In the genomic region with DNA sequence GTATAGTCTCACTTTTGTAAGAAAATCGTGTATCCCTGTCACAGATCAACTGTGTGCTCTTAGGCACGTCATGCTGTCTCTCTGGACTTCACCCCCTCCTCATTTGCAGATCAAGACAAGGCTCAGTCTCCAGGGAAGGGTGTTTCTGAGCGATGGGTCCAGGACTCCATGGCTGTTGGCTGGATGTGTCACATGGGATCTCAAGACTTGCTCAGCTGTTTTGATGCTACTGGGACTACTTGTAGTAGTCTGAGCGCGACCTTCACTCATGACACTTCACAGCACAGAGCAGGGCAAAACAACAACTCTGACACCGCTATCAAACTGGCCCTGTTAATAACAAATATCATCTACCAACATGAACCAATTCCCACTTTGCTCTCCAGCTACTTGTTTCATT, we compare ENCODE assay signal across 14 cellular contexts. TPM values are rescaled to one million over a fixed set of nuclear protein-coding genes. Genes with fewer than 3 reads are reported as not detected.
DNase-seq lines count a peak whose midpoint lies in the region; TF ChIP-seq lines count a peak whose summit lies in the region.
"Had no signal": no experiment of that assay in that cellular context is flagged by ENCODE, and none has a peak within 500 bp of the region (broad histone marks: within the 10 kb centered on the region; RNA-seq: fewer than 3 reads in every experiment).

No MANE protein-coding gene starts in this region.

- intact Hi-C loops in thyroid gland (cut with DNase I) = no loop called here
- intact Hi-C loops in Caco-2 (cut with micrococcal nuclease; ENCODE audit: unreplicated experiment) = no loop called here

- H3K79me1 ChIP-seq in neuronal stem cell (ENCODE audit: low read depth, low read length) = no peaks in the 10 kb centered on the region

- CTCF ChIA-PET in Caco-2 (lab: Charles Lee) = no interaction called here

- H4K91ac ChIP-seq in neuronal stem cell (ENCODE audit: low read depth, low read length, poor library complexity) = no peak overlapping the region

- no peak overlapping the region for H3K14ac ChIP-seq in neuronal stem cell (ENCODE audit: low read length)

- H3K27me3 ChIP-seq in neuronal stem cell (ENCODE audit: control insufficient read depth in 3 of 3, insufficient read depth in 3 of 3, low read depth in 1 of 3, low read length in 3 of 3) = no peaks in the 10 kb centered on the region
- H3K27me3 ChIP-seq in thyroid gland = no peaks in the 10 kb centered on the region
- no peaks in the 10 kb centered on the region for H3K27me3 ChIP-seq in Caco-2 (replicated peaks; ENCODE audit: control insufficient read depth, insufficient read depth, low read length)

- no peak overlapping the region for H2AK5ac ChIP-seq in neuronal stem cell (ENCODE audit: low read depth, low read length)

- no peaks in the 10 kb centered on the region for H3K9me3 Mint-ChIP-seq in Caco-2 (ENCODE audit: unreplicated experiment)

- no peak overlapping the region for H3K18ac ChIP-seq in neuronal stem cell (ENCODE audit: low read length)

- H3K27ac Mint-ChIP-seq in Caco-2 (ENCODE audit: unreplicated experiment) = no peak overlapping the region

- H2BK120ac ChIP-seq in neuronal stem cell (ENCODE audit: low read depth, low read length) = no peak overlapping the region

- H3K36me3 Mint-ChIP-seq in Caco-2 (ENCODE audit: insufficient read depth, unreplicated experiment) = no peaks in the 10 kb centered on the region

- peak overlapping the region; percentile 42 for H3K27ac ChIP-seq in caudate nucleus (ENCODE audit: low read depth, low read length)
- H3K27ac ChIP-seq in neuronal stem cell (replicated peaks; ENCODE audit: low read length) = no peak overlapping the region
- peak overlapping the region; percentile 81 to 94 (median 89) for H3K27ac ChIP-seq in thyroid gland

- H3K4me3 ChIP-seq in neuronal stem cell (ENCODE audit: low read length in 2 of 2) (no peak overlapping the region), thyroid gland (replicated peaks in 1 of 3) (no peak overlapping the region), Caco-2 (ENCODE audit: low read depth, low read length) (no peak overlapping the region)
- H3K4me3 ChIP-seq: HAP-1 had no signal

- H3K27me3 Mint-ChIP-seq in Caco-2 (ENCODE audit: insufficient read depth, unreplicated experiment) = no peaks in the 10 kb centered on the region

- H3K4ac ChIP-seq in neuronal stem cell (ENCODE audit: low read length) = no peak overlapping the region

- TF ChIP-seq CTCF in thyroid gland (IDR thresholded peaks at IDR 0.05) (no peak), Caco-2 (IDR thresholded peaks at IDR 0.05; ENCODE audit: insufficient read depth in 1 of 2, low read depth in 1 of 2, low read length in 1 of 2, severe bottlenecking in 1 of 2, unreplicated experiment in 1 of 2) (no peak)

- H3K9me3 ChIP-seq in neuronal stem cell (replicated peaks in 1 of 2; ENCODE audit: control insufficient read depth in 2 of 2, insufficient read depth in 1 of 2, low read depth in 1 of 2, low read length in 2 of 2) (no peaks in the 10 kb centered on the region), thyroid gland (no peaks in the 10 kb centered on the region), Caco-2 (no peaks in the 10 kb centered on the region)
- H3K9me3 ChIP-seq: HAP-1 had no signal

- DNase-seq in NCI-H69 (lab: John Stamatoyannopoulos, UW) (peak; percentile 10), caudate nucleus (lab: John Stamatoyannopoulos, UW) (no peak), neuronal stem cell (ENCODE audit: low spot score) (no peak), thyroid gland (peak; percentile 40 to 46), RKO (ENCODE audit: low spot score) (no peak), T-helper 9 cell (no peak), Caco-2 (no peak)
- DNase-seq: AML-193, COR-L47, DMS53, NCI-H1105 treated with DMSO at 0.1 percent for 48 hours, NCI-H1694 treated with DMSO at 0.1 percent for 48 hours, NCI-H446 had no signal

- H3K4me1 Mint-ChIP-seq in Caco-2 (ENCODE audit: low read depth, unreplicated experiment) = no peaks in the 10 kb centered on the region

- no peak overlapping the region for H2BK12ac ChIP-seq in neuronal stem cell (ENCODE audit: low read length)

- H2BK5ac ChIP-seq in neuronal stem cell (ENCODE audit: low read length) = no peak overlapping the region

- H4K8ac ChIP-seq in neuronal stem cell (ENCODE audit: low read depth, low read length) = no peak overlapping the region

- H3K9ac ChIP-seq in neuronal stem cell (ENCODE audit: low read depth, low read length, poor library complexity) = no peak overlapping the region

- H3K4me1 ChIP-seq in neuronal stem cell (ENCODE audit: control insufficient read depth in 2 of 2, insufficient read depth in 1 of 2, low read depth in 1 of 2, low read length in 2 of 2) (peaks cover 2 to 8% of the 10 kb centered on the region in 2 donors), thyroid gland (peaks cover 62 to 79% of the 10 kb centered on the region in 2 donors), Caco-2 (0 out of 2 replicates have a peak, but pooled peaks cover 9% of the 10 kb centered on the region)

- H3K23ac ChIP-seq in neuronal stem cell (ENCODE audit: low read depth, low read length, poor library complexity) = peak overlapping the region; percentile 23

- H2BK15ac ChIP-seq in neuronal stem cell (ENCODE audit: low read length) = no peak overlapping the region

- H3K4me2 ChIP-seq in neuronal stem cell (ENCODE audit: insufficient read depth, low read length, poor library complexity, severe bottlenecking) = no peak overlapping the region

- no CpG with 5 or more reads among the region's 6 CpGs for WGBS in neuronal stem cell (ENCODE audit: extremely low coverage in 2 of 2, insufficient read length in 2 of 2, insufficient replicate concordance in 1 of 2), 2 donors
- WGBS in thyroid gland, 2 donors = 78 to 89% methylated on average over 6 of the region's 6 CpGs

- TF ChIP-seq POLR2A in thyroid gland (IDR thresholded peaks at IDR 0.05) = no peak

- H2AFZ ChIP-seq in neuronal stem cell (ENCODE audit: low read length) = no peak overlapping the region

- no TSS peak for BruUV-seq in Caco-2 (replicated peaks; lab: Mats Ljungman, UMichigan)

- no peak overlapping the region for H3K4me3 Mint-ChIP-seq in Caco-2 (ENCODE audit: unreplicated experiment)

- POLR2A ChIA-PET in Caco-2 (lab: Charles Lee) = no interaction called here

- no peaks in the 10 kb centered on the region for H3K36me3 ChIP-seq in neuronal stem cell (replicated peaks in 1 of 2; ENCODE audit: control insufficient read depth in 2 of 2, insufficient read depth in 2 of 2, low read length in 2 of 2)
- H3K36me3 ChIP-seq in thyroid gland = peaks cover 4 to 7% of the 10 kb centered on the region in 2 donors
- H3K36me3 ChIP-seq in Caco-2 (ENCODE audit: control insufficient read depth, insufficient read depth, low read length) = no peaks in the 10 kb centered on the region
- H3K36me3 ChIP-seq: HAP-1 had no signal

RNA-seq across cellular contexts. Expression of a gene that starts 36.2 kb away (rescaled TPM):
- 1.5 TPM for polyA plus RNA-seq in neuronal stem cell (2013, experiment 1 of 2)
- polyA plus RNA-seq in neuronal stem cell (2013, experiment 2 of 2) = 1.6 TPM
- total RNA-seq in thyroid gland (100 to 1,000 TPM in 2 of 4 donors, 10 to 100 TPM in 2; 83.0 to 110 (median 102) TPM), Caco-2 (2022) (1.2 TPM in 2 replicates)

Comparison
In these comparisons a context has a peak if more than half of its experiments do, and no peak if none do; other contexts are left out.
1. DNase-seq: peak in NCI-H69 (single experiment) and thyroid gland (2 of 2); none in caudate nucleus (0 of 61), neuronal stem cell (single experiment), RKO (single experiment), T-helper 9 cell (single experiment) and Caco-2 (0 of 2).
2. RNA of a gene that starts 36.2 kb away (total RNA-seq): 83.0 to 110 TPM in thyroid gland; 1.2 TPM in Caco-2; every median in the first group is over 10 times any median in the second.